2 cellular contexts compared by ENCODE assay signal in the genomic region with DNA sequence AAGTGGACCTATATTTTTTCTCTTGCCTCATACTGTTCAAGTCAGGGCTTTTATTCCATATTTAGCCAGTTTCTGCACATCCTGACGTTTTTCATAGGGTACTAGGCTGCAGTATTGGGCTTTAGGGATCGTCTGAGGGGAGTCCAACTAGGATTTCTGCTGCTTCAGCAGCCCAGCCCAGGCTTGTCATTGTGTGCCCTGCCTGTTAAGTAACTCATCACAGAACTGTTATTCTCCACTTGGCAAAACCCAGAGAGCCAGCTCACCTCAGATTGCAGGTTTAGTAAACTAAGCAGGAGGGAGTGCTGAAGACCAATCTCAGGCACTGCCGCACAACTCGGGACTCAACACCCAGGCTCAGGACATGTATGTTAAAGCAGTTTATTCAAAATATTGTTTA.
TF ChIP-seq lines count a peak whose summit lies in the region.

No MANE protein-coding gene starts in this region.

TF ChIP-seq in IMR-90, 13 proteins besides CTCF, POLR2A, EP300 and RAD21:
- TF ChIP-seq RCOR1 (IDR thresholded peaks at IDR 0.05; ENCODE audit: insufficient replicate concordance, low read length) = no peak
- TF ChIP-seq MAFK (IDR thresholded peaks at IDR 0.05; ENCODE audit: low read depth, low read length) = peak; percentile 56
- TF ChIP-seq NFE2L2 (IDR thresholded peaks at IDR 0.05; ENCODE audit: low read depth, low read length) = no peak

TF ChIP-seq in GM12891, 5 proteins besides CTCF, POLR2A, EP300 and RAD21:
- no peak for TF ChIP-seq SPI1 (IDR thresholded peaks at IDR 0.05; ENCODE audit: low read depth, low read length)
- TF ChIP-seq TAF1 (IDR thresholded peaks at IDR 0.05; ENCODE audit: low read depth, low read length) = no peak
- TF ChIP-seq POLR2AphosphoS5 (IDR thresholded peaks at IDR 0.05; ENCODE audit: low read depth, low read length) = no peak
- no peak for TF ChIP-seq PAX5 (IDR thresholded peaks at IDR 0.05; ENCODE audit: insufficient read depth, low read length, severe bottlenecking)
- no peak for TF ChIP-seq POU2F2 (IDR thresholded peaks at IDR 0.05; ENCODE audit: low read depth, low read length)
